17 cellular contexts compared by ENCODE assay signal in genomic region chr21:45901061-45901690, GRCh38.
DNase-seq lines count a peak whose midpoint lies in the region; ATAC-seq and TF ChIP-seq lines count a peak whose summit lies in the region.
"Had no signal": no experiment of that assay in that cellular context is flagged by ENCODE, and none has a peak within 500 bp of the region (broad histone marks: within the 10 kb centered on the region; RNA-seq: fewer than 3 reads in every experiment).

No MANE protein-coding gene starts in this region.

- no peak overlapping the region for H3K27ac Mint-ChIP-seq in natural killer cell treated with Interleukin-12 subunit alpha and Interleukin-12 subunit beta and Interleukin-15 and Interleukin-18, amount 100 ng/mL, for 72 hours
- H3K27ac Mint-ChIP-seq in natural killer cell (no peak overlapping the region), neural crest cell (ENCODE audit: unreplicated experiment) (peak overlapping the region; percentile 57)
- H3K27ac Mint-ChIP-seq: B cell; CD8-positive, alpha-beta T cell; IgD-negative memory B cell had no signal

- peak; percentile 23 for DNase-seq in natural killer cell treated with Interleukin-12 subunit alpha and Interleukin-12 subunit beta and Interleukin-15 and Interleukin-18, amount 100 ng/mL, for 72 hours (ENCODE audit: low spot score)
- DNase-seq in natural killer cell (no peak), neural crest cell (ENCODE audit: low read depth, low spot score) (no peak), SIG-M5 (lab: John Stamatoyannopoulos, UW) (no peak), NCI-H526 treated with DMSO at 0.1 percent for 48 hours (lab: John Stamatoyannopoulos, UW) (no peak), NCI-H2107 treated with DMSO at 0.1 percent for 48 hours (lab: John Stamatoyannopoulos, UW; ENCODE audit: unreplicated experiment) (no peak)
- DNase-seq: CD8-positive, alpha-beta T cell; MM.1S; NCI-H2029; NCI-H446 treated with DMSO at 0.1 percent for 48 hours; NCI-H526; SK-N-SH had no signal

- H3K36me3 Mint-ChIP-seq in natural killer cell treated with Interleukin-12 subunit alpha and Interleukin-12 subunit beta and Interleukin-15 and Interleukin-18, amount 100 ng/mL, for 72 hours = no peaks in the 10 kb centered on the region
- H3K36me3 Mint-ChIP-seq in natural killer cell (no peaks in the 10 kb centered on the region), neural crest cell (ENCODE audit: low read depth) (peaks cover 3% of the 10 kb centered on the region)
- H3K36me3 Mint-ChIP-seq: CD8-positive, alpha-beta T cell; IgD-negative memory B cell had no signal

- H3K4me1 Mint-ChIP-seq in natural killer cell treated with Interleukin-12 subunit alpha and Interleukin-12 subunit beta and Interleukin-15 and Interleukin-18, amount 100 ng/mL, for 72 hours (ENCODE audit: low read depth in 2 of 2) = no peaks in the 10 kb centered on the region
- H3K4me1 Mint-ChIP-seq in natural killer cell (no peaks in the 10 kb centered on the region), neural crest cell (peaks cover 4% of the 10 kb centered on the region)
- H3K4me1 Mint-ChIP-seq: B cell had no signal

- no peak overlapping the region for H3K4me3 Mint-ChIP-seq in natural killer cell treated with Interleukin-12 subunit alpha and Interleukin-12 subunit beta and Interleukin-15 and Interleukin-18, amount 100 ng/mL, for 72 hours
- H3K4me3 Mint-ChIP-seq in natural killer cell (no peak overlapping the region), neural crest cell (no peak overlapping the region)
- H3K4me3 Mint-ChIP-seq: B cell; CD8-positive, alpha-beta T cell; IgD-negative memory B cell had no signal

- ATAC-seq in natural killer cell treated with Interleukin-12 subunit alpha and Interleukin-12 subunit beta and Interleukin-15 and Interleukin-18, amount 100 ng/mL, for 72 hours = peak in 1 of 2 donors; percentile 24
- no peak for ATAC-seq in natural killer cell
- ATAC-seq in esophagus mucosa = peak; percentile 16
- ATAC-seq: CD8-positive, alpha-beta T cell; HCT116; Panc1 had no signal

- intact Hi-C loops in natural killer cell (cut with micrococcal nuclease) = no loop called here

- no peaks in the 10 kb centered on the region for H3K27me3 Mint-ChIP-seq in natural killer cell treated with Interleukin-12 subunit alpha and Interleukin-12 subunit beta and Interleukin-15 and Interleukin-18, amount 100 ng/mL, for 72 hours
- H3K27me3 Mint-ChIP-seq in natural killer cell (ENCODE audit: low read depth in 2 of 2) (no peaks in the 10 kb centered on the region), neural crest cell (ENCODE audit: low read depth) (no peaks in the 10 kb centered on the region)
- H3K27me3 Mint-ChIP-seq: B cell, IgD-negative memory B cell had no signal

- no peak for TF ChIP-seq CTCF in natural killer cell (IDR thresholded peaks at IDR 0.05)
- TF ChIP-seq CTCF in neural crest cell (conservative IDR thresholded peaks at IDR 0.05) = no peak

- no peaks in the 10 kb centered on the region for H3K9me3 Mint-ChIP-seq in natural killer cell treated with Interleukin-12 subunit alpha and Interleukin-12 subunit beta and Interleukin-15 and Interleukin-18, amount 100 ng/mL, for 72 hours
- H3K9me3 Mint-ChIP-seq in natural killer cell = no peaks in the 10 kb centered on the region
- H3K9me3 Mint-ChIP-seq in neural crest cell = no peaks in the 10 kb centered on the region
- H3K9me3 Mint-ChIP-seq: CD8-positive, alpha-beta T cell; IgD-negative memory B cell had no signal
